8 cellular contexts compared by ENCODE assay signal in the genomic region with DNA sequence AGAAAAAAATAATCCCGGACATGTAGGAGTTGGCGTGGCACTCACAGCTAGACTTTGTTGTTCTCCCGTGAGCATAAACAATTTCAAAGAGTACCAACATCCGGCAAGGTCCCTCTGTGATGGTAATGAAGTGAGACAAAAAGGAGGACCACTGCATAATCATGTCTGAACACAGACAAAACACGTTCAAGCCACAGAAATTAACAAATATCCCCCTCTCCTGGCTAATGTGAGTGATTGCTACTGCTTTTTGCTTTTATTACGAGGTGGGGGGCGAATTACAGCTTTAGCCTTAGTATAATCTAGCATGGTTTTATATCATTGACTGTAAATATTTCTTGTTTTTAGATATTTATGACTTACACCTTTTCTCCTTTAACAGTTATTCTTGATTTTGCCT.
A peak's percentile ranks its signal among the peaks of the same experiment; 100 is the strongest.
DNase-seq lines count a peak whose midpoint lies in the region; ATAC-seq, FAIRE-seq and TF ChIP-seq lines count a peak whose summit lies in the region.

No MANE protein-coding gene starts in this region.

- H3K27me3 ChIP-seq in heart right ventricle = peaks cover 0 to 52% (median 0%) of the 10 kb centered on the region in 7 donors
- H3K27me3 ChIP-seq in right cardiac atrium (ENCODE audit: control insufficient read depth, insufficient read depth) = no peaks in the 10 kb centered on the region

- FAIRE-seq in urothelium cell line (lab: Jason Lieb, UNC) = no peak

- no peaks in the 10 kb centered on the region for H3K36me3 ChIP-seq in heart right ventricle

- 16% methylated on average over 7 of the region's 7 CpGs for WGBS in heart right ventricle, 2 donors
- WGBS in right cardiac atrium = 13% methylated on average over 7 of the region's 7 CpGs

- ATAC-seq in heart right ventricle (no peak), right cardiac atrium (no peak), GM19023 (IDR thresholded peaks at IDR 0.05; ENCODE audit: unreplicated experiment) (no peak), HG03045 (IDR thresholded peaks at IDR 0.05; ENCODE audit: unreplicated experiment) (no peak)

- DNase-seq in heart right ventricle (no peak), right cardiac atrium (no peak), NCI-H774 (lab: John Stamatoyannopoulos, UW) (peak; percentile 12), fibroblast of gingiva (ENCODE audit: low read depth) (peak; percentile 6), urothelium cell line (ENCODE audit: low spot score) (peak; percentile 5), SHP77 (lab: John Stamatoyannopoulos, UW) (no peak)

- intact Hi-C loops in heart right ventricle (cut with DNase I) (loop anchor here in 1 of 10 donors (10.0 kb wide), 1 partner anchor 355 kb away; no protein-coding TSS in a partner anchor), right cardiac atrium (cut with DNase I) (no loop called here)

- no peaks in the 10 kb centered on the region for H3K4me1 ChIP-seq in heart right ventricle
- H3K4me1 ChIP-seq in right cardiac atrium (ENCODE audit: control insufficient read depth, insufficient read depth, low read length) = no peaks in the 10 kb centered on the region

- H3K4me3 ChIP-seq in heart right ventricle = no peak overlapping the region
- H3K4me3 ChIP-seq in right cardiac atrium (ENCODE audit: low read length) = no peak overlapping the region

- H3K27ac ChIP-seq in heart right ventricle = no peak overlapping the region
- no peak overlapping the region for H3K27ac ChIP-seq in right cardiac atrium (ENCODE audit: low read length)

- H3K9me3 ChIP-seq in heart right ventricle (no peaks in the 10 kb centered on the region), right cardiac atrium (ENCODE audit: control insufficient read depth, low read length) (no peaks in the 10 kb centered on the region)

- peak in 8 of 9 donors; percentile 7 to 53 (median 44) for TF ChIP-seq CTCF in heart right ventricle (IDR thresholded peaks at IDR 0.05)

Comparison
In these comparisons a context has a peak if more than half of its experiments do, and no peak if none do; other contexts are left out.
1. DNase-seq: peak in NCI-H774 (single experiment), fibroblast of gingiva (single experiment) and urothelium cell line (single experiment); none in heart right ventricle (0 of 2), right cardiac atrium (0 of 3) and SHP77 (0 of 2).